ENCODE assay signal across 9 cellular contexts in the genomic region with DNA sequence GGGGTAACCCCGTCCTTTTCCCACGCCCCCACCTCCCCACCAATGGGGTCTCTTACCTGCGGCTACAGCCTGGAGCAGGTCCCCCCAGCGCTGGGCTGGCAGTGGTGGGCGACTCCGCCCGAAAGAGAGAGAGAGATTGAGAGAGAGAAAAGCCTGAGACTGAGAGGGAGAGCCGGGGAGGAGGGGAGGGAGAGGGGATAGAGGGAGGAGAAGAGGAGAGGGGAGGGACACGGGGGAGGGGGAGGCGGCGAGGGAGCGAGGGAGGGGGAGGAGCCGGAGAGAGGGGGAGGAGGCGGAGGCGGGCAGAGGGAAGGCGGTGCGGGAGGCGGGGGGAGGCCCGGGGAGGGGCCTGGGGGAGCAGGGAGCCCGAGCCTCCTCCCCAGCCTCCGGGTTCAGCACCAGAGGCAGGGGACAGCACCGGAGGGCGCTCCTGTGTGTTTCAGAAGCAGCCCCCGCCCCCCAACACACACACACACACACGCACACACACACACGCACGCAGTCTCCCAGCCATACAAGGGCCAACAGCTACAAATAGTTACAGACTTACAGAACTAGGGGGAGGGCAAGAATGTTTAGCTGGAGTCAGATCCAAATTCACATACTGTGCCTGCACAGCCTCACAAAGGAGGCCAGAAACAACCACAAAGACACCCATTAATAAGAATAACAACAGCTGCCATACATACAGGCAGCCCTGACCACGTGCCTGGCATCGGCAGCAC. TPM values are rescaled to one million over a fixed set of nuclear protein-coding genes. Genes with fewer than 3 reads are reported as not detected.
DNase-seq lines count a peak whose midpoint lies in the region; ATAC-seq, FAIRE-seq and TF ChIP-seq lines count a peak whose summit lies in the region.
"Had no signal": no experiment of that assay in that cellular context is flagged by ENCODE, and none has a peak within 500 bp of the region (broad histone marks: within the 10 kb centered on the region; RNA-seq: fewer than 3 reads in every experiment).

Gene SLC8A2, minus strand, starts transcription at position 161 of the 725 bp plus-strand sequence. CDS start 5,490 bp downstream, outside the sequence.

- H3K4me3 ChIP-seq in A549, result peak within 1 kb of the TSS; percentile 41
- H3K4me3 ChIP-seq in esophagus squamous epithelium, result peak within 1 kb of the TSS in 3 of 4 donors; percentile 35 to 49 (median 36)

- no peaks in the 10 kb centered on the region for H3K9me3 ChIP-seq in A549
- H3K9me3 ChIP-seq in esophagus squamous epithelium, result no peaks in the 10 kb centered on the region

- DNase-seq in A549 (ENCODE audit: low read depth in 1 of 2, low spot score in 1 of 2) (peak; percentile 75 to 76), H4 (ENCODE audit: low spot score) (peak; percentile 62), NCI-H82 treated with DMSO at 0.1 percent for 48 hours (lab: John Stamatoyannopoulos, UW; ENCODE audit: unreplicated experiment) (peak; percentile 69), esophagus squamous epithelium (lab: John Stamatoyannopoulos, UW) (no peak)
- DNase-seq in activated T-cell treated with anti-CD3 and anti-CD28 coated beads, Interleukin-2, amount 50 U/mL, for 4 hours, result peak; percentile 45
- no peak for DNase-seq in natural killer cell treated with Interleukin-12 subunit alpha and Interleukin-12 subunit beta and Interleukin-15 and Interleukin-18, amount 100 ng/mL, for 72 hours (ENCODE audit: low spot score)

- TF ChIP-seq CTCF in A549 (IDR thresholded peaks at IDR 0.05), result no peak
- TF ChIP-seq CTCF in esophagus squamous epithelium (IDR thresholded peaks at IDR 0.05), result no peak

- POLR2A ChIA-PET in A549 (lab: Yijun Ruan, JAX), result no interaction called here

- H3K27me3 ChIP-seq in esophagus squamous epithelium, result peaks cover 5 to 69% (median 8%) of the 10 kb centered on the region in 4 donors

- no peaks in the 10 kb centered on the region for H3K36me3 ChIP-seq in esophagus squamous epithelium

- no peak for FAIRE-seq in A549 (lab: Jason Lieb, UNC)

- no peaks in the 10 kb centered on the region for H3K9me3 Mint-ChIP-seq in activated T-cell treated with anti-CD3 and anti-CD28 coated beads, Interleukin-2, amount 50 U/mL, for 4 hours
- no peaks in the 10 kb centered on the region for H3K9me3 Mint-ChIP-seq in natural killer cell treated with Interleukin-12 subunit alpha and Interleukin-12 subunit beta and Interleukin-15 and Interleukin-18, amount 100 ng/mL, for 72 hours

- no peak for TF ChIP-seq EP300 in A549 (IDR thresholded peaks at IDR 0.05)

- no peaks in the 10 kb centered on the region for H3K36me3 Mint-ChIP-seq in activated T-cell treated with anti-CD3 and anti-CD28 coated beads, Interleukin-2, amount 50 U/mL, for 4 hours (ENCODE audit: insufficient read depth)
- H3K36me3 Mint-ChIP-seq in natural killer cell treated with Interleukin-12 subunit alpha and Interleukin-12 subunit beta and Interleukin-15 and Interleukin-18, amount 100 ng/mL, for 72 hours, result no peaks in the 10 kb centered on the region

- ATAC-seq in A549 (peak; percentile 17 to 56; a peak in 5 of 6 replicates), HG03196 (IDR thresholded peaks at IDR 0.05; ENCODE audit: unreplicated experiment) (no peak)
- ATAC-seq in activated T-cell treated with anti-CD3 and anti-CD28 coated beads, Interleukin-2, amount 50 U/mL, for 4 hours, result peak; percentile 54
- ATAC-seq in natural killer cell treated with Interleukin-12 subunit alpha and Interleukin-12 subunit beta and Interleukin-15 and Interleukin-18, amount 100 ng/mL, for 72 hours, result peak; percentile 56 to 68

- H3K4me2 ChIP-seq in A549, result peak within 1 kb of the TSS; percentile 97

- CTCF ChIA-PET in A549 (lab: Yijun Ruan, JAX), result interaction anchor here (0.9 to 8.6 kb wide), 3 partner anchors 12 to 318 kb away, joined by 4 to 58 read pairs (median 31); partner anchors contain the start of gene KPTN

- H3K4me3 Mint-ChIP-seq in activated T-cell treated with anti-CD3 and anti-CD28 coated beads, Interleukin-2, amount 50 U/mL, for 4 hours, result peak within 1 kb of the TSS; percentile 52
- H3K4me3 Mint-ChIP-seq in natural killer cell treated with Interleukin-12 subunit alpha and Interleukin-12 subunit beta and Interleukin-15 and Interleukin-18, amount 100 ng/mL, for 72 hours, result peak within 1 kb of the TSS; percentile 5

- TF ChIP-seq POLR2A in A549 (IDR thresholded peaks at IDR 0.05; ENCODE audit: low read length) (no peak), esophagus squamous epithelium (IDR thresholded peaks at IDR 0.05) (no peak)

- peaks cover 59% of the 10 kb centered on the region for H3K27me3 Mint-ChIP-seq in activated T-cell treated with anti-CD3 and anti-CD28 coated beads, Interleukin-2, amount 50 U/mL, for 4 hours (ENCODE audit: low read depth)
- H3K27me3 Mint-ChIP-seq in natural killer cell treated with Interleukin-12 subunit alpha and Interleukin-12 subunit beta and Interleukin-15 and Interleukin-18, amount 100 ng/mL, for 72 hours, result peaks cover 27% of the 10 kb centered on the region in 2 donors

- H3K4me1 Mint-ChIP-seq in activated T-cell treated with anti-CD3 and anti-CD28 coated beads, Interleukin-2, amount 50 U/mL, for 4 hours (ENCODE audit: low read depth), result peaks cover 14% of the 10 kb centered on the region
- H3K4me1 Mint-ChIP-seq in natural killer cell treated with Interleukin-12 subunit alpha and Interleukin-12 subunit beta and Interleukin-15 and Interleukin-18, amount 100 ng/mL, for 72 hours (ENCODE audit: low read depth in 2 of 2), result peaks cover 5 to 11% of the 10 kb centered on the region in 2 donors

- WGBS in A549 (ENCODE audit: missing lambda C conversion rate), result 18% methylated on average over 17 of the region's 29 CpGs
- WGBS in esophagus squamous epithelium, 2 donors, result 10 to 12% methylated on average over 4 of the region's 29 CpGs

- no peak for TF ChIP-seq RAD21 in A549 (conservative IDR thresholded peaks at IDR 0.05 in 1 of 2, IDR thresholded peaks at IDR 0.05 in 1 of 2)

- peaks cover 19% of the 10 kb centered on the region; the same call in 2 of the 3 replicates for H3K4me1 ChIP-seq in A549
- H3K4me1 ChIP-seq in esophagus squamous epithelium, result peaks cover 5 to 32% (median 9%) of the 10 kb centered on the region in 3 donors

- intact Hi-C loops in esophagus squamous epithelium (cut with DNase I), result no loop called here

- H3K27ac ChIP-seq in A549, result peak within 1 kb of the TSS in 1 of 2 experiments; percentile 69; a peak in 2 of 6 replicates
- peak within 1 kb of the TSS in 2 of 4 donors; percentile 44 to 53 for H3K27ac ChIP-seq in esophagus squamous epithelium
- H3K27ac ChIP-seq in temporal lobe (ENCODE audit: low read depth, low read length), result peak within 1 kb of the TSS; percentile 61

- no peak within 1 kb of the TSS for H3K27ac Mint-ChIP-seq in natural killer cell treated with Interleukin-12 subunit alpha and Interleukin-12 subunit beta and Interleukin-15 and Interleukin-18, amount 100 ng/mL, for 72 hours

TF ChIP-seq in A549, 52 proteins besides CTCF, POLR2A, EP300 and RAD21:
- no peak for TF ChIP-seq NPAS2 (CRISPR knock-in tag; IDR thresholded peaks at IDR 0.05; ENCODE audit: borderline replicate concordance)
- peak; percentile 89 for TF ChIP-seq REST (IDR thresholded peaks at IDR 0.05)
- TF ChIP-seq CBX8 (IDR thresholded peaks at IDR 0.05), result no peak
- TF ChIP-seq, protein P1, sequence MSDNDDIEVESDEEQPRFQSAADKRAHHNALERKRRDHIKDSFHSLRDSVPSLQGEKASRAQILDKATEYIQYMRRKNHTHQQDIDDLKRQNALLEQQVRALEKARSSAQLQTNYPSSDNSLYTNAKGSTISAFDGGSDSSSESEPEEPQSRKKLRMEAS (IDR thresholded peaks at IDR 0.05), result 0 out of 2 replicates have a peak, but pooled peaks have one; percentile 24
- TF ChIP-seq EHMT2 (IDR thresholded peaks at IDR 0.05; ENCODE audit: low read depth), result 0 out of 2 replicates have a peak, but pooled peaks have one; percentile 50

RNA-seq across cellular contexts. Expression of gene SLC8A2, which starts in this region (rescaled TPM):
- polyA plus RNA-seq in A549 (2011; rRNA removed) (0.12 and 0.35 TPM in 2 replicates), A549 (2017; fragmentation: RNase III; extraction: RNeasy Plus Mini Kit Qiagen cat#74134 plus additional on column Dnase treatment) (0.15 to 0.30 TPM (median 0.17 TPM) in 3 replicates)
- polyA plus RNA-seq in A549 (2012; cell fraction: cytosol; rRNA removed), result 0.09 and 0.23 TPM in 2 replicates
- polyA plus RNA-seq in A549 (2012; cell fraction: nucleus; rRNA removed), result 0.23 and 0.70 TPM in 2 replicates
- 1.8 and 2.3 TPM in 2 replicates for polyA minus RNA-seq in A549 (2011; rRNA and poly(A)+ RNA removed)
- 0.19 TPM in 1 of 2 replicates, not detected in the other for total RNA-seq in H4 (2014; rRNA removed; shearing (Covaris generic))
- total RNA-seq in activated T-cell treated with anti-CD3 and anti-CD28 coated beads, Interleukin-2, amount 50 U/mL, for 4 hours, result under 1 TPM in 1 of 3 donors, not detected in 2; 0.05 TPM
- total RNA-seq in esophagus squamous epithelium (1 to 10 TPM in 2 of 4 donors, under 1 TPM in 1, not detected in 1; 0.08 to 5.0 (median 3.6) TPM), temporal lobe (37.4 TPM)
- total RNA-seq in natural killer cell treated with Interleukin-12 subunit alpha and Interleukin-12 subunit beta and Interleukin-15 and Interleukin-18, amount 100 ng/mL, for 72 hours, result not detected
- total RNA-seq: mononuclear cell had no signal

Comparison
In these comparisons a context has a peak if more than half of its experiments do, and no peak if none do; other contexts are left out.
1. Peak in DNase-seq in H4; RNA of the gene not detected or under 1 TPM.
2. Peak in DNase-seq and ATAC-seq in activated T-cell treated with anti-CD3 and anti-CD28 coated beads, Interleukin-2, amount 50 U/mL, for 4 hours; RNA of the gene not detected or under 1 TPM.
3. Peak in ATAC-seq in natural killer cell treated with Interleukin-12 subunit alpha and Interleukin-12 subunit beta and Interleukin-15 and Interleukin-18, amount 100 ng/mL, for 72 hours; RNA of the gene not detected or under 1 TPM.
4. DNase-seq: peak in A549 (2 of 2) and NCI-H82 treated with DMSO at 0.1 percent for 48 hours (single experiment); none in esophagus squamous epithelium (single experiment) and natural killer cell treated with Interleukin-12 subunit alpha and Interleukin-12 subunit beta and Interleukin-15 and Interleukin-18, amount 100 ng/mL, for 72 hours (single experiment).